Comparison of ENCODE assay signal across 20 cellular contexts in the genomic region with DNA sequence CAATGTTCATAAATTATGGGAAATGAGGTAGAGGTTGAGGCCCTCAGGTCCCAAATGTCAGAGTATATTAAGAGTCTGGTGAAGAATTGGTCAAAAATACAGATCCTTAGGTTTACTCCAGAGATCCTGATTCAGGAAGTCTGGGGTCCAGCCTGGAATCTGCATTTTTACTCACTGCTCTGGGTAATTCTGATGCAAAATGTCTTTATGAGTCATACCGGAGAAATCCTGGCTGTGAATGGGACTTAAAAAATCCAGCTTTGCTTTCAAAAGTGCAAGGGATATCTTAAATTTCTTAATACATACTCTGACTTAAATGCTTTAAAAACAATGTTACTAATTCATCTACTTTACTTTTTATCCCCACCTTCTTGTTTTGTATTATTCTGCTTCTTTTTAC.
DNase-seq lines count a peak whose midpoint lies in the region; ATAC-seq, FAIRE-seq and TF ChIP-seq lines count a peak whose summit lies in the region.
"Had no signal": no experiment of that assay in that cellular context is flagged by ENCODE, and none has a peak within 500 bp of the region (broad histone marks: within the 10 kb centered on the region; RNA-seq: fewer than 3 reads in every experiment).

No MANE protein-coding gene starts in this region.

- peak overlapping the region; percentile 19; the same call in 2 of the 3 replicates for H3K4me3 Mint-ChIP-seq in GM23338
- no peak overlapping the region for H3K4me3 Mint-ChIP-seq in progenitor cell of endocrine pancreas (ENCODE audit: low read depth)
- H3K4me3 Mint-ChIP-seq: activated naive CD4-positive, alpha-beta T cell treated with anti-CD3 and anti-CD28 coated beads, Interleukin-2, amount 50 U/mL, for 24 hours; immature natural killer cell had no signal

- no peak overlapping the region for H2AK5ac ChIP-seq in neuronal stem cell (ENCODE audit: low read depth, low read length)

- H3K36me3 Mint-ChIP-seq in GM23338 (ENCODE audit: low read depth) (peaks cover 62% of the 10 kb centered on the region), progenitor cell of endocrine pancreas (ENCODE audit: insufficient read depth) (peaks cover 29% of the 10 kb centered on the region)
- H3K36me3 Mint-ChIP-seq: activated naive CD4-positive, alpha-beta T cell treated with anti-CD3 and anti-CD28 coated beads, Interleukin-2, amount 50 U/mL, for 24 hours had no signal

- no peaks in the 10 kb centered on the region for H3K9me3 Mint-ChIP-seq in GM23338
- no peaks in the 10 kb centered on the region for H3K9me3 Mint-ChIP-seq in progenitor cell of endocrine pancreas (ENCODE audit: low read depth)
- H3K9me3 Mint-ChIP-seq: activated naive CD4-positive, alpha-beta T cell treated with anti-CD3 and anti-CD28 coated beads, Interleukin-2, amount 50 U/mL, for 24 hours; immature natural killer cell had no signal

- H3K4me3 ChIP-seq in GM23338 (no peak overlapping the region), fibroblast of villous mesenchyme (ENCODE audit: low read depth, low read length) (no peak overlapping the region), neuronal stem cell (ENCODE audit: low read length in 2 of 2) (no peak overlapping the region), HepG2 (replicated peaks in 1 of 3; ENCODE audit: insufficient read depth in 1 of 3, low read depth in 2 of 3, low read length in 3 of 3) (no peak overlapping the region)
- H3K4me3 ChIP-seq: BLaER1 treated with 17β-estradiol and CSF1 and Interleukin-3, amounts not matched to agents 10 nM and 100 nM; GM12878; PC-9; upper lobe of right lung had no signal

- no peaks in the 10 kb centered on the region for H3K9me2 ChIP-seq in GM23338 (ENCODE audit: insufficient read depth)

- no TSS peak for BruUV-seq in HepG2 (replicated peaks; lab: Mats Ljungman, UMichigan)

- H3K27me3 ChIP-seq in GM23338 (ENCODE audit: insufficient read depth), result no peaks in the 10 kb centered on the region
- no peaks in the 10 kb centered on the region for H3K27me3 ChIP-seq in neuronal stem cell (ENCODE audit: control insufficient read depth in 3 of 3, insufficient read depth in 3 of 3, low read depth in 1 of 3, low read length in 3 of 3)
- H3K27me3 ChIP-seq in HepG2 (ENCODE audit: control insufficient read depth in 1 of 2, insufficient read depth in 2 of 2, low read length in 2 of 2), result no peaks in the 10 kb centered on the region
- H3K27me3 ChIP-seq: BLaER1 treated with 17β-estradiol and CSF1 and Interleukin-3, amounts not matched to agents 10 nM and 100 nM; upper lobe of right lung had no signal

- in situ Hi-C loops in HepG2 (cut with HindIII; ENCODE audit: extremely low pct_ligation_motif_present, low pct_unique_long_range_greater_than_20kb), result no loop called here

- H4K8ac ChIP-seq in neuronal stem cell (ENCODE audit: low read depth, low read length), result no peak overlapping the region

- H3K27ac Mint-ChIP-seq in GM23338, result peak overlapping the region; percentile 73
- H3K27ac Mint-ChIP-seq in progenitor cell of endocrine pancreas, result peak overlapping the region; percentile 82
- H3K27ac Mint-ChIP-seq: activated naive CD4-positive, alpha-beta T cell treated with anti-CD3 and anti-CD28 coated beads, Interleukin-2, amount 50 U/mL, for 24 hours; immature natural killer cell had no signal

- H3K4me1 ChIP-seq in GM23338 (ENCODE audit: insufficient read depth), result peaks cover 63% of the 10 kb centered on the region
- no peaks in the 10 kb centered on the region for H3K4me1 ChIP-seq in neuronal stem cell (ENCODE audit: control insufficient read depth in 2 of 2, insufficient read depth in 1 of 2, low read depth in 1 of 2, low read length in 2 of 2)
- H3K4me1 ChIP-seq in HepG2 (ENCODE audit: insufficient read depth, low read length), result no peaks in the 10 kb centered on the region

- H3K4ac ChIP-seq in neuronal stem cell (ENCODE audit: low read length), result no peak overlapping the region

- ATAC-seq in GM23338, result no peak
- no peak for ATAC-seq in HG02938 (IDR thresholded peaks at IDR 0.05; ENCODE audit: unreplicated experiment)
- no peak for ATAC-seq in GM18861 (IDR thresholded peaks at IDR 0.05; ENCODE audit: unreplicated experiment)
- ATAC-seq in HepG2, result no peak
- ATAC-seq: GM12878, upper lobe of right lung had no signal

- H2BK5ac ChIP-seq in neuronal stem cell (ENCODE audit: low read length), result no peak overlapping the region

- peak overlapping the region; percentile 50 for H3K4me2 ChIP-seq in GM23338
- H3K4me2 ChIP-seq in neuronal stem cell (ENCODE audit: insufficient read depth, low read length, poor library complexity, severe bottlenecking), result no peak overlapping the region
- H3K4me2 ChIP-seq in HepG2 (ENCODE audit: low read depth, low read length), result no peak overlapping the region
- H3K4me2 ChIP-seq: BLaER1 treated with 17β-estradiol and CSF1 and Interleukin-3, amounts not matched to agents 10 nM and 100 nM; PC-9 had no signal

- H3K36me3 ChIP-seq in GM23338 (ENCODE audit: insufficient read depth), result 0 out of 2 replicates have a peak, but pooled peaks cover 9% of the 10 kb centered on the region
- H3K36me3 ChIP-seq in neuronal stem cell (replicated peaks in 1 of 2; ENCODE audit: control insufficient read depth in 2 of 2, insufficient read depth in 2 of 2, low read length in 2 of 2), result peaks cover 22 to 100% of the 10 kb centered on the region in 2 donors
- H3K36me3 ChIP-seq in HepG2 (replicated peaks in 1 of 2; ENCODE audit: control insufficient read depth in 1 of 2, insufficient read depth in 2 of 2, low read length in 2 of 2), result peaks cover 24 to 68% of the 10 kb centered on the region in 2 experiments
- H3K36me3 ChIP-seq: BLaER1 treated with 17β-estradiol and CSF1 and Interleukin-3, amounts not matched to agents 10 nM and 100 nM had no signal

- CTCF ChIA-PET in HepG2 (lab: Yijun Ruan, JAX; ENCODE audit: low intra/inter-chr PET ratio, low total read pairs), result no interaction called here

- POLR2A ChIA-PET in HepG2 (lab: Yijun Ruan, JAX), result no interaction called here

- no peak overlapping the region for H3K23ac ChIP-seq in neuronal stem cell (ENCODE audit: low read depth, low read length, poor library complexity)

- no peaks in the 10 kb centered on the region for H3K79me1 ChIP-seq in neuronal stem cell (ENCODE audit: low read depth, low read length)

- peaks cover 63% of the 10 kb centered on the region for H3K4me1 Mint-ChIP-seq in GM23338
- no peaks in the 10 kb centered on the region for H3K4me1 Mint-ChIP-seq in progenitor cell of endocrine pancreas (ENCODE audit: low read depth)
- H3K4me1 Mint-ChIP-seq: activated naive CD4-positive, alpha-beta T cell treated with anti-CD3 and anti-CD28 coated beads, Interleukin-2, amount 50 U/mL, for 24 hours; immature natural killer cell had no signal

- no peak for FAIRE-seq in HepG2 (lab: Jason Lieb, UNC)
- FAIRE-seq: GM12878 had no signal

- no peak overlapping the region for H2BK15ac ChIP-seq in neuronal stem cell (ENCODE audit: low read length)

- no peak overlapping the region for H4K91ac ChIP-seq in neuronal stem cell (ENCODE audit: low read depth, low read length, poor library complexity)

- H3K9ac ChIP-seq in neuronal stem cell (ENCODE audit: low read depth, low read length, poor library complexity), result no peak overlapping the region
- H3K9ac ChIP-seq in HepG2 (ENCODE audit: insufficient read depth, low read depth, low read length), result no peak overlapping the region
- H3K9ac ChIP-seq: BLaER1 treated with 17β-estradiol and CSF1 and Interleukin-3, amounts not matched to agents 10 nM and 100 nM had no signal

- H3K27me3 Mint-ChIP-seq in GM23338 (ENCODE audit: insufficient read depth, low read depth, poor library complexity) (peaks cover under 1% of the 10 kb centered on the region), progenitor cell of endocrine pancreas (no peaks in the 10 kb centered on the region)
- H3K27me3 Mint-ChIP-seq: activated naive CD4-positive, alpha-beta T cell treated with anti-CD3 and anti-CD28 coated beads, Interleukin-2, amount 50 U/mL, for 24 hours had no signal

- H3K27ac ChIP-seq in GM23338 (ENCODE audit: low read depth), result peak overlapping the region; percentile 72
- no peak overlapping the region for H3K27ac ChIP-seq in neuronal stem cell (replicated peaks; ENCODE audit: low read length)
- H3K27ac ChIP-seq in HepG2 (ENCODE audit: extremely low read length, insufficient read depth, low read length), result no peak overlapping the region
- H3K27ac ChIP-seq: BLaER1 treated with 17β-estradiol and CSF1 and Interleukin-3, amounts not matched to agents 10 nM and 100 nM; PC-9; upper lobe of right lung had no signal

- no peak overlapping the region for H2BK12ac ChIP-seq in neuronal stem cell (ENCODE audit: low read length)

- no peak overlapping the region for H3K18ac ChIP-seq in neuronal stem cell (ENCODE audit: low read length)

- H2BK120ac ChIP-seq in neuronal stem cell (ENCODE audit: low read depth, low read length), result no peak overlapping the region

- H2AFZ ChIP-seq in GM23338, result no peak overlapping the region
- H2AFZ ChIP-seq in neuronal stem cell (ENCODE audit: low read length), result no peak overlapping the region
- no peak overlapping the region for H2AFZ ChIP-seq in HepG2 (ENCODE audit: low read length)
- H2AFZ ChIP-seq: PC-9 had no signal

- DNase-seq in GM23338 (ENCODE audit: low spot score) (peak; percentile 47), amniotic epithelial cell (ENCODE audit: low read depth) (peak; percentile 78), fibroblast of villous mesenchyme (ENCODE audit: low read depth) (peak; percentile 62), progenitor cell of endocrine pancreas (ENCODE audit: low spot score, unreplicated experiment) (no peak), neuronal stem cell (ENCODE audit: low spot score) (no peak), HepG2 (ENCODE audit: low spot score) (no peak)
- DNase-seq: activated CD4-positive, CD25-positive, alpha-beta regulatory T cell; cerebellar nuclear complex; DMS79; immature natural killer cell; NCI-H146; NCI-H510A; PC-9; stimulated activated CD4-positive, alpha-beta T cell treated with anti-CD3 and anti-CD28 coated beads, Interleukin-2, amount 100 ng/mL, for 24 hours; upper lobe of right lung had no signal

- no peak for TF ChIP-seq CTCF in GM23338 (conservative IDR thresholded peaks at IDR 0.05; ENCODE audit: low read depth in 2 of 2)
- no peak for TF ChIP-seq CTCF in fibroblast of villous mesenchyme (IDR thresholded peaks at IDR 0.05; ENCODE audit: insufficient read depth, low read depth, low read length)
- TF ChIP-seq CTCF in progenitor cell of endocrine pancreas (IDR thresholded peaks at IDR 0.05; ENCODE audit: unreplicated experiment), result no peak
- no peak for TF ChIP-seq CTCF in HepG2 (CRISPR knock-in tag; IDR thresholded peaks at IDR 0.05)

- TF ChIP-seq POLR2A in HepG2 (IDR thresholded peaks at IDR 0.05; ENCODE audit: insufficient read depth in 1 of 2, low read depth in 2 of 2, low read length in 2 of 2), result no peak

- H3K9me3 ChIP-seq in neuronal stem cell (replicated peaks in 1 of 2; ENCODE audit: control insufficient read depth in 2 of 2, insufficient read depth in 1 of 2, low read depth in 1 of 2, low read length in 2 of 2) (no peaks in the 10 kb centered on the region), HepG2 (ENCODE audit: low read length) (no peaks in the 10 kb centered on the region)
- H3K9me3 ChIP-seq: BLaER1 treated with 17β-estradiol and CSF1 and Interleukin-3, amounts not matched to agents 10 nM and 100 nM; upper lobe of right lung had no signal

- intact Hi-C loops in HepG2 (cut with micrococcal nuclease; ENCODE audit: unreplicated experiment), result no loop called here

- TF ChIP-seq EP300 in HepG2 (IDR thresholded peaks at IDR 0.05; ENCODE audit: low read depth in 2 of 2, low read length in 2 of 2), result no peak
- no peak for TF ChIP-seq EP300 in HepG2 (CRISPR knock-in tag; IDR thresholded peaks at IDR 0.05; ENCODE audit: borderline replicate concordance)

- no peak overlapping the region for H3K14ac ChIP-seq in neuronal stem cell (ENCODE audit: low read length)

- no peak for TF ChIP-seq RAD21 in HepG2 (CRISPR knock-in tag; IDR thresholded peaks at IDR 0.05)

- H3K79me2 ChIP-seq in GM23338 (replicated peaks; ENCODE audit: insufficient read depth) (no peaks in the 10 kb centered on the region), HepG2 (ENCODE audit: insufficient read depth, low read length) (no peaks in the 10 kb centered on the region)

- no peaks in the 10 kb centered on the region for H4K20me1 ChIP-seq in GM23338 (replicated peaks; ENCODE audit: insufficient read depth)
- H4K20me1 ChIP-seq in HepG2 (ENCODE audit: insufficient read depth, low read length), result no peaks in the 10 kb centered on the region
- H4K20me1 ChIP-seq: BLaER1 treated with 17β-estradiol and CSF1 and Interleukin-3, amounts not matched to agents 10 nM and 100 nM had no signal

- no peaks in the 10 kb centered on the region for H3F3A ChIP-seq in GM23338 (replicated peaks; ENCODE audit: low read depth)

- WGBS in neuronal stem cell (ENCODE audit: extremely low coverage in 2 of 2, insufficient read length in 2 of 2, insufficient replicate concordance in 1 of 2), 2 donors, result no CpG with 5 or more reads among the region's 1 CpG
- 100% methylated on average over 1 of the region's 1 CpG for WGBS in HepG2 (ENCODE audit: low lambda C conversion rate)

Comparison
In these comparisons a context has a peak if more than half of its experiments do, and no peak if none do; other contexts are left out.
1. DNase-seq: peak in GM23338 (single experiment), amniotic epithelial cell (single experiment) and fibroblast of villous mesenchyme (single experiment); none in progenitor cell of endocrine pancreas (single experiment), neuronal stem cell (single experiment) and HepG2 (single experiment).